24 cellular contexts compared by ENCODE assay signal in the genomic region with DNA sequence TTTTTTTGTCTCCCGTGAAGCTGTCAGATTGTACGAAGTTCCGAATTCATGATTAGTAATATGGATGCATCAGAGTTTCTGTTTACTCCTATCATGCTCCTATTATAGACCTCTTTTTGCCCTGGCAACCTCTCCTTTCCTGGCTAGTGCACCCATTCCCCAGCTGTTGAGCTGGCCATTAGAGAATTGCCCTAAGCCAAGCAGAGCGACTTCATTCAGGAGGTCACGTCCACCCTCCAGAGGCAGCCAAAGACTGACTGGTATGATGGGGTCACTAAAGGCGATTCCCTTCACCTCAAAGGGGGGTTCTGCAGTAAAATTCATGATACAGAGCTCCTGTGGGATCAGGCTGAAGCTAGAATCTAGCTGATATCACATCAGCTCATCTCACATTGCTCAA.
"Had no signal": no experiment of that assay in that cellular context is flagged by ENCODE, and none has a peak within 500 bp of the region (broad histone marks: within the 10 kb centered on the region; RNA-seq: fewer than 3 reads in every experiment).

No MANE protein-coding gene starts in this region.

- H3K4me1 ChIP-seq: neural progenitor cell, parathyroid adenoma, psoas muscle, right lobe of liver, sigmoid colon, stomach, thyroid gland, upper lobe of left lung had no signal

- H3K4me3 ChIP-seq: neural progenitor cell, ovary, psoas muscle, right lobe of liver, sigmoid colon, stomach, thoracic aorta, thyroid gland, tibial nerve, upper lobe of left lung, vagina had no signal

- DNase-seq: natural killer cell; occipital lobe; ovary; posterior cingulate gyrus; psoas muscle; right lobe of liver; sigmoid colon; small intestine; stimulated activated CD4-positive, alpha-beta T cell treated with anti-CD3 and anti-CD28 coated beads, Interleukin-15, amount 100 ng/mL, for 24 hours; stimulated activated CD4-positive, alpha-beta T cell treated with anti-CD3 and anti-CD28 coated beads, Interleukin-2, amount 100 ng/mL, for 24 hours; stimulated activated CD4-positive, alpha-beta T cell treated with anti-CD3 and anti-CD28 coated beads, Interleukin-2, amount 100 ng/mL, for 48 hours; stimulated activated CD4-positive, alpha-beta T cell treated with anti-CD3 and anti-CD28 coated beads, Interleukin-4, amount 100 ng/mL, for 24 hours; stimulated activated naive B cell treated with anti-CD40 and anti-IgM and Interleukin-4, amounts not matched to agents 10 μg/mL and 1 μg/mL and 100 μg/mL, for 72 hours; stimulated activated naive CD4-positive, alpha-beta T cell treated with Interleukin-2 at 50 U/mL for 16 hours; stomach; thyroid gland; trophoblast cell; upper lobe of left lung had no signal

- H3K27me3 ChIP-seq: neural progenitor cell, right lobe of liver, sigmoid colon, stomach, thyroid gland, tibial nerve, upper lobe of left lung, vagina had no signal

- ATAC-seq: natural killer cell; right lobe of liver; stimulated activated effector memory CD8-positive, alpha-beta T cell treated with anti-CD3 and anti-CD28 coated beads, Interleukin-12 subunit alpha, Interleukin-12 subunit beta, amount 100 ng/mL, for 72 hours; stimulated activated naive B cell treated with anti-CD40 and anti-IgM and Interleukin-4, amounts not matched to agents 10 μg/mL and 1 μg/mL and 100 μg/mL, for 72 hours had no signal

- H3K27ac ChIP-seq: neural progenitor cell, ovary, parathyroid adenoma, psoas muscle, right lobe of liver, sigmoid colon, stomach, thoracic aorta, thyroid gland, tibial nerve, upper lobe of left lung, vagina had no signal

- H3K36me3 ChIP-seq: neural progenitor cell, ovary, right lobe of liver, sigmoid colon, stomach, thoracic aorta, thyroid gland, tibial nerve, upper lobe of left lung, vagina had no signal

- H3K9me3 ChIP-seq: ovary, psoas muscle, right lobe of liver, sigmoid colon, stomach, thoracic aorta, thyroid gland, tibial nerve, upper lobe of left lung, vagina had no signal
